20 cellular contexts compared by ENCODE assay signal in genomic region chr4:164442167-164442566, GRCh38.
"Had no signal": no experiment of that assay in that cellular context is flagged by ENCODE, and none has a peak within 500 bp of the region (broad histone marks: within the 10 kb centered on the region; RNA-seq: fewer than 3 reads in every experiment).

No MANE protein-coding gene starts in this region.

- H3K36me3 ChIP-seq: cardiac muscle cell, colonic mucosa, neutrophil, upper lobe of left lung had no signal

- H3K27ac ChIP-seq: cardiac muscle cell, colonic mucosa, neutrophil, upper lobe of left lung had no signal

- ATAC-seq: activated CD8-positive, alpha-beta memory T cell treated with anti-CD3 and anti-CD28 coated beads, Interleukin-2, amount 10 ng/mL, durations not matched to agents 7 days and 5 days; activated naive CD4-positive, alpha-beta T cell treated with anti-CD3 and anti-CD28 coated beads, Interleukin-2, amount 50 U/mL, for 72 hours; left cardiac atrium; mucosa of descending colon; naive thymus-derived CD8-positive, alpha-beta T cell; right cardiac atrium had no signal

- H3K4me1 ChIP-seq: colonic mucosa, upper lobe of left lung had no signal

- H3K27me3 ChIP-seq: cardiac muscle cell, colonic mucosa, neutrophil, upper lobe of left lung had no signal

- H3K4me3 ChIP-seq: cardiac muscle cell, colonic mucosa, lung, mucosa of descending colon, upper lobe of left lung had no signal

- DNase-seq: activated CD4-positive, alpha-beta T cell treated with anti-CD3 and anti-CD28 coated beads, Interleukin-2, amount 50 U/mL, for 4 hours; activated CD4-positive, CD25-positive, alpha-beta regulatory T cell treated with anti-CD3 and anti-CD28 coated beads, Interleukin-2, amount 50 U/mL, for 72 hours; activated CD8-positive, alpha-beta memory T cell treated with anti-CD3 and anti-CD28 coated beads, Interleukin-2, amount 10 ng/mL, durations not matched to agents 7 days and 5 days; activated effector memory CD4-positive, alpha-beta T cell treated with anti-CD3 and anti-CD28 coated beads, Interleukin-2, amount 50 U/mL, for 16 hours; activated T-cell treated with anti-CD3 and anti-CD28 coated beads, Interleukin-2, amount 50 U/mL, for 24 hours; amygdala; colonic mucosa; hippocampal formation; left cardiac atrium; mucosa of descending colon; naive thymus-derived CD8-positive, alpha-beta T cell; right cardiac atrium; stimulated activated CD4-positive, alpha-beta T cell treated with anti-CD3 and anti-CD28 coated beads, Interleukin-2, amount 100 ng/mL, for 48 hours; stimulated activated CD8-positive, alpha-beta memory T cell treated with anti-CD3 and anti-CD28 coated beads, Interleukin-4, amount 100 ng/mL, for 48 hours; SW 1271; upper lobe of left lung had no signal

- H3K9me3 ChIP-seq: colonic mucosa, mucosa of descending colon, neutrophil, upper lobe of left lung had no signal
